In the genomic region with DNA sequence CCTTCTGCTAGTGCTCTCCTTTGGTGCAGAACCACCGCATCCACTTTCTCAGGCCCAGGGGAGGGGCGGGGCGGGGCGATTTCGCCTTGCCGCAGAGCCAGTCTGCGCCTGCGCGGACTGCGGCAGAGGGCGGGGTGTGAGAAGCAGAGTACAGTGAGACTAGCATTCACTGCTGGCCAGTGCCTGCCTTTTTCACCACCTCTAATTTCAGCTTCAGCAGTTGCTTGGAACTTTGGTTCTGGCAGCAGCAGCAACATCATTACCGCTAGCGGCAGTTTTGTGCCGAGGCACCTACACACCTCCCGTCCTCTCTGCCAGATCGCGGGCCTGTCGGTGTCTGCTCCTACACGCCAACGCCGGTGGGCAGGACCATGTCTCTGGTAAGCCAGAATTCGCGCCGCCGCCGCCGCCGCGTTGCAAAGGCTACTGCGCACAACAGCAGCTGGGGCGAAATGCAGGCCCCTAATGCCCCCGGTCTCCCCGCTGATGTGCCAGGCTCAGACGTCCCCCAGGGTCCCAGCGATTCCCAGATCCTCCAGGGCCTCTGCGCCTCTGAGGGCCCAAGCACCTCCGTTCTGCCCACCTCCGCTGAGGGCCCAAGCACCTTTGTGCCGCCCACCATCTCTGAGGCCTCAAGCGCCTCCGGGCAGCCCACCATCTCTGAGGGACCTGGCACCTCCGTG, we compare ENCODE assay signal across 8 cellular contexts.
DNase-seq lines count a peak whose midpoint lies in the region; ATAC-seq and TF ChIP-seq lines count a peak whose summit lies in the region.

A gene with protein sequence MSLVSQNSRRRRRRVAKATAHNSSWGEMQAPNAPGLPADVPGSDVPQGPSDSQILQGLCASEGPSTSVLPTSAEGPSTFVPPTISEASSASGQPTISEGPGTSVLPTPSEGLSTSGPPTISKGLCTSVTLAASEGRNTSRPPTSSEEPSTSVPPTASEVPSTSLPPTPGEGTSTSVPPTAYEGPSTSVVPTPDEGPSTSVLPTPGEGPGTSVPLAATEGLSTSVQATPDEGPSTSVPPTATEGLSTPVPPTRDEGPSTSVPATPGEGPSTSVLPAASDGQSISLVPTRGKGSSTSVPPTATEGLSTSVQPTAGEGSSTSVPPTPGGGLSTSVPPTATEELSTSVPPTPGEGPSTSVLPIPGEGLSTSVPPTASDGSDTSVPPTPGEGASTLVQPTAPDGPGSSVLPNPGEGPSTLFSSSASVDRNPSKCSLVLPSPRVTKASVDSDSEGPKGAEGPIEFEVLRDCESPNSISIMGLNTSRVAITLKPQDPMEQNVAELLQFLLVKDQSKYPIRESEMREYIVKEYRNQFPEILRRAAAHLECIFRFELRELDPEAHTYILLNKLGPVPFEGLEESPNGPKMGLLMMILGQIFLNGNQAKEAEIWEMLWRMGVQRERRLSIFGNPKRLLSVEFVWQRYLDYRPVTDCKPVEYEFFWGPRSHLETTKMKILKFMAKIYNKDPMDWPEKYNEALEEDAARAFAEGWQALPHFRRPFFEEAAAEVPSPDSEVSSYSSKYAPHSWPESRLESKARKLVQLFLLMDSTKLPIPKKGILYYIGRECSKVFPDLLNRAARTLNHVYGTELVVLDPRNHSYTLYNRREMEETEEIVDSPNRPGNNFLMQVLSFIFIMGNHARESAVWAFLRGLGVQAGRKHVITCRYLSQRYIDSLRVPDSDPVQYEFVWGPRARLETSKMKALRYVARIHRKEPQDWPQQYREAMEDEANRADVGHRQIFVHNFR (plus strand): TSS at position 151 of the 683 bp plus-strand sequence. CDS start 221 bp downstream, at position 372.

- H3K36me3 Mint-ChIP-seq in nephron progenitor cell (ENCODE audit: low read depth), result no peaks in the 10 kb centered on the region
- H3K36me3 Mint-ChIP-seq in stimulated activated naive CD8-positive, alpha-beta T cell treated with anti-CD3 and anti-CD28 coated beads, Interleukin-15, Interleukin-2, amounts not matched to agents 100 ng/mL and 50 ng/mL, for 24 hours (ENCODE audit: low read depth), result no peaks in the 10 kb centered on the region

- peaks cover 4% of the 10 kb centered on the region for H3K27me3 Mint-ChIP-seq in nephron progenitor cell (ENCODE audit: low read depth, poor library complexity)
- H3K27me3 Mint-ChIP-seq in stimulated activated naive CD8-positive, alpha-beta T cell treated with anti-CD3 and anti-CD28 coated beads, Interleukin-15, Interleukin-2, amounts not matched to agents 100 ng/mL and 50 ng/mL, for 24 hours, result no peaks in the 10 kb centered on the region

- peak within 1 kb of the TSS; percentile 85 for H3K4me3 Mint-ChIP-seq in nephron progenitor cell
- H3K4me3 Mint-ChIP-seq in stimulated activated naive CD8-positive, alpha-beta T cell treated with anti-CD3 and anti-CD28 coated beads, Interleukin-15, Interleukin-2, amounts not matched to agents 100 ng/mL and 50 ng/mL, for 24 hours, result peak within 1 kb of the TSS; percentile 88

- TF ChIP-seq CTCF in nephron progenitor cell (IDR thresholded peaks at IDR 0.05), result no peak

- peak; percentile 8 to 84 (median 66) for DNase-seq in C1 segment of cervical spinal cord (lab: John Stamatoyannopoulos, UW)
- peak; percentile 13 for DNase-seq in NOMO-1 treated with dmso at 0.1 percent for 144 hours (lab: John Stamatoyannopoulos, UW; ENCODE audit: unreplicated experiment)
- DNase-seq in activated T-helper 9 cell treated with anti-CD3 and anti-CD28 coated beads, Interleukin-2, amount 50 U/mL, for 16 hours (ENCODE audit: low read depth), result peak; percentile 68
- peak; percentile 28 for DNase-seq in fibroblast of the conjunctiva (ENCODE audit: low read depth)
- DNase-seq in nephron progenitor cell, result peak; percentile 78

- peak; percentile 92 for ATAC-seq in GM19397 (IDR thresholded peaks at IDR 0.05; ENCODE audit: unreplicated experiment)
- ATAC-seq in HG03558 (IDR thresholded peaks at IDR 0.05; ENCODE audit: extremely low read depth, unreplicated experiment), result peak; percentile 65

- no peak within 1 kb of the TSS for H3K27ac Mint-ChIP-seq in nephron progenitor cell
- H3K27ac Mint-ChIP-seq in stimulated activated naive CD8-positive, alpha-beta T cell treated with anti-CD3 and anti-CD28 coated beads, Interleukin-15, Interleukin-2, amounts not matched to agents 100 ng/mL and 50 ng/mL, for 24 hours, result peak within 1 kb of the TSS; percentile 70

- H3K4me1 Mint-ChIP-seq in nephron progenitor cell, result peaks cover under 1% of the 10 kb centered on the region
- H3K4me1 Mint-ChIP-seq in stimulated activated naive CD8-positive, alpha-beta T cell treated with anti-CD3 and anti-CD28 coated beads, Interleukin-15, Interleukin-2, amounts not matched to agents 100 ng/mL and 50 ng/mL, for 24 hours (ENCODE audit: low read depth), result peaks cover 43% of the 10 kb centered on the region

- peaks cover 47% of the 10 kb centered on the region for H3K9me3 Mint-ChIP-seq in nephron progenitor cell
- H3K9me3 Mint-ChIP-seq in stimulated activated naive CD8-positive, alpha-beta T cell treated with anti-CD3 and anti-CD28 coated beads, Interleukin-15, Interleukin-2, amounts not matched to agents 100 ng/mL and 50 ng/mL, for 24 hours, result no peaks in the 10 kb centered on the region

Comparison
In these comparisons a context has a peak if more than half of its experiments do, and no peak if none do; other contexts are left out.
1. Peak in every context shown above with its lines: DNase-seq and ATAC-seq.
2. DNase-seq: peak in every context shown above with its lines; median percentile 78 in nephron progenitor cell; 68 in activated T-helper 9 cell treated with anti-CD3 and anti-CD28 coated beads, Interleukin-2, amount 50 U/mL, for 16 hours; 66 in C1 segment of cervical spinal cord; 28 in fibroblast of the conjunctiva; 13 in NOMO-1 treated with dmso at 0.1 percent for 144 hours.